In the genomic region with DNA sequence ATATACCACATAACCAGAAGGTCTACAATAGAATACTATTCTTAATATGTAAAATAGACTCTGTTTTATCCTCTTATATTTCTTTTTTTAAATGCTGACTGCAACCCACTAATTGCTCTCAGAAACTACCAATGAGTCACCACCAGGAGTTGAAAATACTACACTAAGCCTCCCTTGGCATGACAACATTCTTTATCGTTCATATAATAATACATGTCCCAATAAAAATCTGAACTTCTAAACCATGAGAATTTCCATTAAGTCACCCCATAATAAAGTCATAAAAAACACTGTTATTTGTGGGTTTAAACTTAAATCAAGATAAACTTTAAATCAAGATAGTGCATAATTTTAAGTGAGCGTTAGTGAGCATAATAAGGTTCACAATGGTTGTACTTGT, we compare ENCODE assay signal across 15 cellular contexts. TPM values are rescaled to one million over a fixed set of nuclear protein-coding genes. Genes with fewer than 3 reads are reported as not detected.
A peak's percentile ranks its signal among the peaks of the same experiment; 100 is the strongest.
DNase-seq lines count a peak whose midpoint lies in the region; ATAC-seq, FAIRE-seq and TF ChIP-seq lines count a peak whose summit lies in the region.
"Had no signal": no experiment of that assay in that cellular context is flagged by ENCODE, and none has a peak within 500 bp of the region (broad histone marks: within the 10 kb centered on the region; RNA-seq: fewer than 3 reads in every experiment).

No MANE protein-coding gene starts in this region.

- H3K79me2 ChIP-seq in mammary epithelial cell (ENCODE audit: insufficient read depth, low read length) = peaks cover 24% of the 10 kb centered on the region

- no peaks in the 10 kb centered on the region for H4K20me1 ChIP-seq in mammary epithelial cell (ENCODE audit: insufficient read depth, low read length)

- H3K36me3 ChIP-seq in mammary epithelial cell (ENCODE audit: insufficient read depth, low read length) (no peaks in the 10 kb centered on the region), pancreas (no peaks in the 10 kb centered on the region)
- H3K36me3 ChIP-seq: ovary had no signal

- dilution Hi-C loops in mammary epithelial cell (cut with HindIII; ENCODE audit: low sequenced_read_pairs) = no loop called here

- H3K27me3 ChIP-seq in mammary epithelial cell (ENCODE audit: insufficient read depth, low read length) (no peaks in the 10 kb centered on the region), pancreas (no peaks in the 10 kb centered on the region)
- H3K27me3 ChIP-seq: esophagus muscularis mucosa, ovary had no signal

- in situ Hi-C loops in mammary epithelial cell (cut with MboI; ENCODE audit: low sequenced_read_pairs in 2 of 2) = no loop called here

- H3K4me3 ChIP-seq in AG09309 (ENCODE audit: control insufficient read depth, low read depth, low read length) (no peak overlapping the region), HFF-Myc (replicated peaks; ENCODE audit: low read depth, low read length) (no peak overlapping the region), mammary epithelial cell (replicated peaks in 1 of 3; ENCODE audit: insufficient read depth in 1 of 3, low read depth in 2 of 3, low read length in 3 of 3) (no peak overlapping the region), pancreas (no peak overlapping the region)
- H3K4me3 ChIP-seq: esophagus muscularis mucosa, ovary had no signal

- no peak overlapping the region for H3K4me2 ChIP-seq in mammary epithelial cell (ENCODE audit: insufficient read depth, low read depth, low read length)

- H3K27ac ChIP-seq in mammary epithelial cell (ENCODE audit: insufficient read depth, low read depth, low read length) = no peak overlapping the region
- no peak overlapping the region for H3K27ac ChIP-seq in pancreas
- H3K27ac ChIP-seq: esophagus muscularis mucosa, ovary had no signal

- no peak for FAIRE-seq in pancreas (lab: Jason Lieb, UNC)
- FAIRE-seq: colon, GM12891 had no signal

- WGBS in mammary epithelial cell (ENCODE audit: low coverage, missing lambda C conversion rate) = 94% methylated on average over 2 of the region's 2 CpGs
- WGBS in pancreas, 2 donors = 87 to 92% methylated on average over 2 of the region's 2 CpGs

- CTCF ChIA-PET in mammary epithelial cell (lab: Charles Lee; ENCODE audit: low non-redundant PET) = no interaction called here

- intact Hi-C loops in mammary epithelial cell (cut with micrococcal nuclease) = no loop called here
- intact Hi-C loops in pancreas (cut with DNase I) = no loop called here

- BruUV-seq in mammary epithelial cell (replicated peaks; lab: Mats Ljungman, UMichigan) = no TSS peak

- H3K9ac ChIP-seq in mammary epithelial cell (ENCODE audit: insufficient read depth, low read length) = no peak overlapping the region

- H2AFZ ChIP-seq in mammary epithelial cell (ENCODE audit: low read depth, low read length) = no peak overlapping the region

- ATAC-seq in pancreas (no peak), HG02973 (IDR thresholded peaks at IDR 0.05; ENCODE audit: unreplicated experiment) (no peak), GM18502 (IDR thresholded peaks at IDR 0.05; ENCODE audit: poor library complexity, unreplicated experiment) (no peak)

- TF ChIP-seq CTCF in AG09309 (IDR thresholded peaks at IDR 0.05; ENCODE audit: control insufficient read depth, insufficient read depth, low read depth, low read length, missing control alignments) (no peak), HFF-Myc (IDR thresholded peaks at IDR 0.05; ENCODE audit: low read depth, low read length, missing control alignments) (no peak), mammary epithelial cell (conservative IDR thresholded peaks at IDR 0.05 in 1 of 2, IDR thresholded peaks at IDR 0.05 in 1 of 2; ENCODE audit: extremely low read depth in 1 of 2, insufficient read depth in 1 of 2, low read depth in 1 of 2, low read length in 2 of 2) (no peak), pancreas (IDR thresholded peaks at IDR 0.05) (no peak)

- no peaks in the 10 kb centered on the region for H3K9me3 ChIP-seq in mammary epithelial cell (replicated peaks; ENCODE audit: insufficient read depth, low read length)
- no peaks in the 10 kb centered on the region for H3K9me3 ChIP-seq in pancreas
- H3K9me3 ChIP-seq: esophagus muscularis mucosa, ovary had no signal

- DNase-seq in AG09309 (ENCODE audit: low read depth) (peak; percentile 35), HFF-Myc (ENCODE audit: extremely low read depth, low read depth) (peak; percentile 17), mammary epithelial cell (peak; percentile 26), kidney tubule cell (ENCODE audit: low spot score) (peak; percentile 37), pancreas (no peak), DMS153 (lab: John Stamatoyannopoulos, UW) (no peak)
- DNase-seq: activated naive CD8-positive, alpha-beta T cell treated with anti-CD3 and anti-CD28 coated beads for 36 hours; DMS79; NCI-H1436; ovary had no signal

- H3K4me1 ChIP-seq in mammary epithelial cell (ENCODE audit: insufficient read depth, low read length) (peaks cover 6% of the 10 kb centered on the region), pancreas (peaks cover 0 to 9% (median 4%) of the 10 kb centered on the region in 3 donors)

RNA-seq across cellular contexts. Expression of gene HACE1, which starts 4.2 kb away (rescaled TPM):
- total RNA-seq in mammary epithelial cell (10 to 100 TPM; 11.2 to 18.3 TPM), pancreas (1 to 10 TPM; 2.8 to 8.5 (median 4.1) TPM)
- polyA plus RNA-seq in mammary epithelial cell (4.1 TPM), pancreas (1 to 10 TPM; 3.5 to 5.9 TPM)
- 26.5 TPM for polyA minus RNA-seq in mammary epithelial cell

Comparison
In these comparisons a context has a peak if more than half of its experiments do, and no peak if none do; other contexts are left out.
1. DNase-seq: peak in AG09309 (single experiment), HFF-Myc (single experiment), mammary epithelial cell (single experiment) and kidney tubule cell (single experiment); none in pancreas (0 of 6) and DMS153 (single experiment).